Comparison of ENCODE assay signal across 1 cellular context in the genomic region with DNA sequence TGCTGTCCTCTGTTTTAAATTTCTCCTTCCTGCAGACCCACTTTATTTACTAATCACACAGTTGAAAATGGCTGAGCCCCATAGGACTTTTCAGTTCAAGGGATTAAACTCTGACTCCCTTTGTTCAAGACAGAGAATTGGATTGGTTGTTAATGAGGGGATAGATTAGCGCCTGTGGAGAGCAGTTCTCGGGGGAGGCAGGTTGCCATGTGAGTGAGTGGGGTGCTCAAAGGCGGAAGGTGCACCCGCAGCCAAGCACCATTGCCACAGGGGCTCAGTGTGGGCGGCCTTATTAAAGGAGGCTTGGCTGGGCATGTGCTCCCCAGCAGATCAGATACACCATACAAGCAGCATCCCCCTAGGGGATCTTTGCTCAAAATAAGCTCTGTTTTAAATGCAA.
TF ChIP-seq lines count a peak whose summit lies in the region.

No MANE protein-coding gene starts in this region.

TF ChIP-seq in GM23338, 12 proteins besides CTCF, POLR2A, EP300 and RAD21 (continued from another document):
- TF ChIP-seq, protein P1, sequence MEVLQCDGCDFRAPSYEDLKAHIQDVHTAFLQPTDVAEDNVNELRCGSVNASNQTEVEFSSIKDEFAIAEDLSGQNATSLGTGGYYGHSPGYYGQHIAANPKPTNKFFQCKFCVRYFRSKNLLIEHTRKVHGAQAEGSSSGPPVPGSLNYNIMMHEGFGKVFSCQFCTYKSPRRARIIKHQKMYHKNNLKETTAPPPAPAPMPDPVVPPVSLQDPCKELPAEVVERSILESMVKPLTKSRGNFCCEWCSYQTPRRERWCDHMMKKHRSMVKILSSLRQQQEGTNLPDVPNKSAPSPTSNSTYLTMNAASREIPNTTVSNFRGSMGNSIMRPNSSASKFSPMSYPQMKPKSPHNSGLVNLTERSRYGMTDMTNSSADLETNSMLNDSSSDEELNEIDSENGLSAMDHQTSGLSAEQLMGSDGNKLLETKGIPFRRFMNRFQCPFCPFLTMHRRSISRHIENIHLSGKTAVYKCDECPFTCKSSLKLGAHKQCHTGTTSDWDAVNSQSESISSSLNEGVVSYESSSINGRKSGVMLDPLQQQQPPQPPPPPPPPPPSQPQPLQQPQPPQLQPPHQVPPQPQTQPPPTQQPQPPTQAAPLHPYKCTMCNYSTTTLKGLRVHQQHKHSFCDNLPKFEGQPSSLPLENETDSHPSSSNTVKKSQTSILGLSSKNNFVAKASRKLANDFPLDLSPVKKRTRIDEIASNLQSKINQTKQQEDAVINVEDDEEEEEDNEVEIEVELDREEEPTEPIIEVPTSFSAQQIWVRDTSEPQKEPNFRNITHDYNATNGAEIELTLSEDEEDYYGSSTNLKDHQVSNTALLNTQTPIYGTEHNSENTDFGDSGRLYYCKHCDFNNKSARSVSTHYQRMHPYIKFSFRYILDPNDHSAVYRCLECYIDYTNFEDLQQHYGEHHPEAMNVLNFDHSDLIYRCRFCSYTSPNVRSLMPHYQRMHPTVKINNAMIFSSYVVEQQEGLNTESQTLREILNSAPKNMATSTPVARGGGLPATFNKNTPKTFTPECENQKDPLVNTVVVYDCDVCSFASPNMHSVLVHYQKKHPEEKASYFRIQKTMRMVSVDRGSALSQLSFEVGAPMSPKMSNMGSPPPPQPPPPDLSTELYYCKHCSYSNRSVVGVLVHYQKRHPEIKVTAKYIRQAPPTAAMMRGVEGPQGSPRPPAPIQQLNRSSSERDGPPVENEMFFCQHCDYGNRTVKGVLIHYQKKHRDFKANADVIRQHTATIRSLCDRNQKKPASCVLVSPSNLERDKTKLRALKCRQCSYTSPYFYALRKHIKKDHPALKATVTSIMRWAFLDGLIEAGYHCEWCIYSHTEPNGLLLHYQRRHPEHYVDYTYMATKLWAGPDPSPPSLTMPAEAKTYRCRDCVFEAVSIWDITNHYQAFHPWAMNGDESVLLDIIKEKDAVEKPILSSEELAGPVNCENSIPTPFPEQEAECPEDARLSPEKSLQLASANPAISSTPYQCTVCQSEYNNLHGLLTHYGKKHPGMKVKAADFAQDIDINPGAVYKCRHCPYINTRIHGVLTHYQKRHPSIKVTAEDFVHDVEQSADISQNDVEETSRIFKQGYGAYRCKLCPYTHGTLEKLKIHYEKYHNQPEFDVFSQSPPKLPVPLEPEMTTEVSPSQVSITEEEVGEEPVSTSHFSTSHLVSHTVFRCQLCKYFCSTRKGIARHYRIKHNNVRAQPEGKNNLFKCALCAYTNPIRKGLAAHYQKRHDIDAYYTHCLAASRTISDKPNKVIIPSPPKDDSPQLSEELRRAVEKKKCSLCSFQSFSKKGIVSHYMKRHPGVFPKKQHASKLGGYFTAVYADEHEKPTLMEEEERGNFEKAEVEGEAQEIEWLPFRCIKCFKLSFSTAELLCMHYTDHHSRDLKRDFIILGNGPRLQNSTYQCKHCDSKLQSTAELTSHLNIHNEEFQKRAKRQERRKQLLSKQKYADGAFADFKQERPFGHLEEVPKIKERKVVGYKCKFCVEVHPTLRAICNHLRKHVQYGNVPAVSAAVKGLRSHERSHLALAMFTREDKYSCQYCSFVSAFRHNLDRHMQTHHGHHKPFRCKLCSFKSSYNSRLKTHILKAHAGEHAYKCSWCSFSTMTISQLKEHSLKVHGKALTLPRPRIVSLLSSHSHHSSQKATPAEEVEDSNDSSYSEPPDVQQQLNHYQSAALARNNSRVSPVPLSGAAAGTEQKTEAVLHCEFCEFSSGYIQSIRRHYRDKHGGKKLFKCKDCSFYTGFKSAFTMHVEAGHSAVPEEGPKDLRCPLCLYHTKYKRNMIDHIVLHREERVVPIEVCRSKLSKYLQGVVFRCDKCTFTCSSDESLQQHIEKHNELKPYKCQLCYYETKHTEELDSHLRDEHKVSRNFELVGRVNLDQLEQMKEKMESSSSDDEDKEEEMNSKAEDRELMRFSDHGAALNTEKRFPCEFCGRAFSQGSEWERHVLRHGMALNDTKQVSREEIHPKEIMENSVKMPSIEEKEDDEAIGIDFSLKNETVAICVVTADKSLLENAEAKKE (CRISPR knock-in tag; IDR thresholded peaks at IDR 0.05): no peak
- TF ChIP-seq, protein P2, sequence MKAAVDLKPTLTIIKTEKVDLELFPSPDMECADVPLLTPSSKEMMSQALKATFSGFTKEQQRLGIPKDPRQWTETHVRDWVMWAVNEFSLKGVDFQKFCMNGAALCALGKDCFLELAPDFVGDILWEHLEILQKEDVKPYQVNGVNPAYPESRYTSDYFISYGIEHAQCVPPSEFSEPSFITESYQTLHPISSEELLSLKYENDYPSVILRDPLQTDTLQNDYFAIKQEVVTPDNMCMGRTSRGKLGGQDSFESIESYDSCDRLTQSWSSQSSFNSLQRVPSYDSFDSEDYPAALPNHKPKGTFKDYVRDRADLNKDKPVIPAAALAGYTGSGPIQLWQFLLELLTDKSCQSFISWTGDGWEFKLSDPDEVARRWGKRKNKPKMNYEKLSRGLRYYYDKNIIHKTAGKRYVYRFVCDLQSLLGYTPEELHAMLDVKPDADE (IDR thresholded peaks at IDR 0.05): no peak
- TF ChIP-seq EZH2phosphoT487 (IDR thresholded peaks at IDR 0.05; ENCODE audit: unreplicated experiment): no peak
- no peak for TF ChIP-seq EZH2 (IDR thresholded peaks at IDR 0.05; ENCODE audit: low read depth, unreplicated experiment)
